In the genomic region with DNA sequence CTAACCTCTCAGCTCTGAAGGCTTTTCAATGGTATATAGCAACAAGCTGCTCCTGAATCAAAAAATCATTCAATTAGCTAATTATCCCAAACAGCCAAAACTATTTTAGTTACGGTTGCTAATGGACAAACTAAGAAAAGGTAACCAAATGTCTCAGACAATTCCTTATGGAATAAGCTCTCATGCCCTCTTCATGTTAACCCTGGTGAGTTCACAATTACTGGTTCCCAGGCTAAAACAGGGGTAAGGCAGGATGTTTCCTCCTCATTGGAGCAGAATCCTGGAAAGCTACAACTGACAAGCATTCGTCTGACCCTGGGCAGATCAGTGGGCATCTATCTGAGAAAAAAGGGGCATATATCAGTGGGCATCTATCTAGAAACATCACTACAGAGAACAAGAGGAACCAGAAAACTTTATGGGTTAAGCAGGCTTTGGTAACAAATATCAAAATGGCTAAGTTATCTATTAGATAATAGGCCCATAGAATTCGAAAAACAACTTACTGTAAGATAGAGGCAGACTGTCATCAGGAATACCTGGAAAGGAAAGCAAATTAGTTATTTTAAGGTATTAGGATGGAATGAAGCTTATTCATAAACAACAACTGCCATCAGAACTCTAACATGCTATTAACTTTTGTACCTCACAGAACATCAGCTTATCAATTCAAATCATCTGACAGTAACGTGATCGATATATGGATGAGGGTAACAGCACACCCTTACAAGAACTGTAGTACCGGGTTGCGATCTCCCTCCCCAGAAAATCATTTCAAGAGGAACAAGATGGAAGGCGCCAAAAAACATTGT, we compare ENCODE assay signal across 8 cellular contexts. TPM values are rescaled to one million over a fixed set of nuclear protein-coding genes. Genes with fewer than 3 reads are reported as not detected.
A peak's percentile ranks its signal among the peaks of the same experiment; 100 is the strongest.
DNase-seq lines count a peak whose midpoint lies in the region; ATAC-seq and TF ChIP-seq lines count a peak whose summit lies in the region.

No MANE protein-coding gene starts in this region.

- H3K27ac ChIP-seq in heart right ventricle (peak overlapping the region in 4 of 10 donors; percentile 78 to 88 (median 86)), ascending aorta (no peak overlapping the region), lower lobe of right lung (no peak overlapping the region), upper lobe of left lung (peak overlapping the region in 3 of 4 donors; percentile 65 to 84 (median 82))

- peaks cover 12 to 49% (median 29%) of the 10 kb centered on the region in 9 donors for H3K4me1 ChIP-seq in heart right ventricle
- H3K4me1 ChIP-seq in ascending aorta, result peaks cover 10 to 15% of the 10 kb centered on the region in 2 donors
- peaks cover 33% of the 10 kb centered on the region for H3K4me1 ChIP-seq in lower lobe of right lung
- H3K4me1 ChIP-seq in upper lobe of left lung, result peaks cover 29 to 40% (median 33%) of the 10 kb centered on the region in 4 donors

- in situ Hi-C loops in ACHN (cut with HindIII; ENCODE audit: low pct_ligation_motif_present, low pct_unique_long_range_greater_than_20kb, low sequenced_read_pairs), result no loop called here

- WGBS in heart right ventricle, 2 donors, result 13 to 23% methylated on average over 8 of the region's 8 CpGs
- WGBS in upper lobe of left lung, 2 donors, result 16 to 17% methylated on average over 8 of the region's 8 CpGs

- H3K9me3 ChIP-seq in heart right ventricle, result no peaks in the 10 kb centered on the region
- no peaks in the 10 kb centered on the region for H3K9me3 ChIP-seq in ascending aorta
- no peaks in the 10 kb centered on the region for H3K9me3 ChIP-seq in lower lobe of right lung
- no peaks in the 10 kb centered on the region for H3K9me3 ChIP-seq in upper lobe of left lung

- TF ChIP-seq POLR2A in upper lobe of left lung (IDR thresholded peaks at IDR 0.05), result no peak

- H3K36me3 ChIP-seq in heart right ventricle, result peaks cover 0 to 39% (median 29%) of the 10 kb centered on the region in 9 donors
- H3K36me3 ChIP-seq in ascending aorta, result peaks cover 20 to 33% of the 10 kb centered on the region in 2 donors
- peaks cover 28% of the 10 kb centered on the region for H3K36me3 ChIP-seq in lower lobe of right lung
- peaks cover 12 to 37% (median 26%) of the 10 kb centered on the region in 4 donors for H3K36me3 ChIP-seq in upper lobe of left lung

- TF ChIP-seq EP300 in upper lobe of left lung (IDR thresholded peaks at IDR 0.05), result no peak

- intact Hi-C loops in heart right ventricle (cut with DNase I), result loop anchor here in 2 of 10 donors (1.0 to 10.0 kb wide), 3 partner anchors 11 to 279 kb away; a partner anchor contains a TSS
- intact Hi-C loops in cardiac septum (cut with DNase I), result loop anchor here (1.0 kb wide), 1 partner anchor 12 kb away; no protein-coding TSS in a partner anchor
- intact Hi-C loops in ascending aorta (cut with DNase I), result no loop called here
- intact Hi-C loops in lower lobe of right lung (cut with DNase I), result no loop called here

- DNase-seq in heart right ventricle (no peak), cardiac septum (ENCODE audit: low spot score) (no peak), ascending aorta (ENCODE audit: low spot score in 2 of 2) (no peak), lower lobe of right lung (no peak), upper lobe of left lung (no peak), anterior cingulate cortex (lab: John Stamatoyannopoulos, UW) (no peak), ACHN (no peak), HuH-7 (ENCODE audit: low spot score) (no peak)

- ATAC-seq in heart right ventricle, result no peak
- ATAC-seq in lower lobe of right lung, result no peak
- no peak for ATAC-seq in upper lobe of left lung (ENCODE audit: low FRiP score in 2 of 2)

- H3K4me3 ChIP-seq in heart right ventricle, result peak overlapping the region; percentile 51 to 98 (median 68)
- H3K4me3 ChIP-seq in ascending aorta, result peak overlapping the region; percentile 77 to 78
- peak overlapping the region; percentile 69 for H3K4me3 ChIP-seq in lower lobe of right lung
- H3K4me3 ChIP-seq in upper lobe of left lung, result peak overlapping the region; percentile 58 to 90 (median 80)

- H3K27me3 ChIP-seq in heart right ventricle (no peaks in the 10 kb centered on the region), ascending aorta (no peaks in the 10 kb centered on the region), lower lobe of right lung (ENCODE audit: low read depth) (no peaks in the 10 kb centered on the region), upper lobe of left lung (no peaks in the 10 kb centered on the region)

- TF ChIP-seq CTCF in heart right ventricle (IDR thresholded peaks at IDR 0.05) (no peak), ascending aorta (IDR thresholded peaks at IDR 0.05) (no peak), lower lobe of right lung (IDR thresholded peaks at IDR 0.05) (no peak), upper lobe of left lung (IDR thresholded peaks at IDR 0.05) (no peak)

RNA-seq across cellular contexts. Expression of a gene that starts 14.8 kb away (rescaled TPM):
- total RNA-seq in heart right ventricle (10 to 100 TPM; 17.7 to 31.2 (median 22.9) TPM), cardiac septum (22.8 TPM), ascending aorta (28.7 TPM), lower lobe of right lung (35.3 TPM), upper lobe of left lung (10 to 100 TPM; 31.5 to 56.6 (median 50.4) TPM)
- polyA plus RNA-seq in heart right ventricle, result 10 to 100 TPM; 48.3 to 62.4 TPM

RNA-seq across cellular contexts. Expression of a gene that starts 21.6 kb away (rescaled TPM):
- total RNA-seq in heart right ventricle, result not detected
- not detected for polyA plus RNA-seq in heart right ventricle
- not detected for total RNA-seq in cardiac septum
- not detected for total RNA-seq in ascending aorta
- not detected for total RNA-seq in lower lobe of right lung
- total RNA-seq in upper lobe of left lung, result not detected

RNA-seq across cellular contexts. Expression of a gene that starts 22.4 kb away (rescaled TPM):
- 10 to 100 TPM; 16.8 to 27.0 (median 19.0) TPM for total RNA-seq in heart right ventricle
- polyA plus RNA-seq in heart right ventricle, result 10 to 100 TPM; 13.6 to 31.9 TPM
- total RNA-seq in cardiac septum, result 19.7 TPM
- 40.3 TPM for total RNA-seq in ascending aorta
- 42.0 TPM for total RNA-seq in lower lobe of right lung
- total RNA-seq in upper lobe of left lung, result 10 to 100 TPM; 25.3 to 53.8 (median 44.9) TPM

RNA-seq across cellular contexts. Expression of a gene that starts 26.5 kb away (rescaled TPM):
- total RNA-seq in heart right ventricle, result 10 to 100 TPM; 32.0 to 78.4 (median 42.6) TPM
- polyA plus RNA-seq in heart right ventricle, result 100 to 1,000 TPM in 1 of 2 donors, 10 to 100 TPM in 1; 36.2 to 110 TPM
- 38.6 TPM for total RNA-seq in cardiac septum
- 143 TPM for total RNA-seq in ascending aorta
- 214 TPM for total RNA-seq in lower lobe of right lung
- 100 to 1,000 TPM; 120 to 236 (median 179) TPM for total RNA-seq in upper lobe of left lung

RNA-seq across cellular contexts. Expression of a gene that starts 49.0 kb away (rescaled TPM):
- 10 to 100 TPM; 28.3 to 58.7 (median 36.7) TPM for total RNA-seq in heart right ventricle
- 10 to 100 TPM; 66.6 to 96.7 TPM for polyA plus RNA-seq in heart right ventricle
- total RNA-seq in cardiac septum, result 36.7 TPM
- total RNA-seq in ascending aorta, result 41.8 TPM
- total RNA-seq in lower lobe of right lung, result 93.2 TPM
- 100 to 1,000 TPM in 1 of 6 donors, 10 to 100 TPM in 5; 56.1 to 215 (median 81.2) TPM for total RNA-seq in upper lobe of left lung

Comparison
In these comparisons a context has a peak if more than half of its experiments do, and no peak if none do; other contexts are left out.
1. H3K27ac ChIP-seq: peak in upper lobe of left lung (3 of 4); none in ascending aorta (0 of 2) and lower lobe of right lung (single experiment).
2. Peak in every context shown above with its lines, with median percentiles within 50 percentile points of each other: H3K4me3 ChIP-seq.